ENCODE assay signal across 1 cellular context in the genomic region with DNA sequence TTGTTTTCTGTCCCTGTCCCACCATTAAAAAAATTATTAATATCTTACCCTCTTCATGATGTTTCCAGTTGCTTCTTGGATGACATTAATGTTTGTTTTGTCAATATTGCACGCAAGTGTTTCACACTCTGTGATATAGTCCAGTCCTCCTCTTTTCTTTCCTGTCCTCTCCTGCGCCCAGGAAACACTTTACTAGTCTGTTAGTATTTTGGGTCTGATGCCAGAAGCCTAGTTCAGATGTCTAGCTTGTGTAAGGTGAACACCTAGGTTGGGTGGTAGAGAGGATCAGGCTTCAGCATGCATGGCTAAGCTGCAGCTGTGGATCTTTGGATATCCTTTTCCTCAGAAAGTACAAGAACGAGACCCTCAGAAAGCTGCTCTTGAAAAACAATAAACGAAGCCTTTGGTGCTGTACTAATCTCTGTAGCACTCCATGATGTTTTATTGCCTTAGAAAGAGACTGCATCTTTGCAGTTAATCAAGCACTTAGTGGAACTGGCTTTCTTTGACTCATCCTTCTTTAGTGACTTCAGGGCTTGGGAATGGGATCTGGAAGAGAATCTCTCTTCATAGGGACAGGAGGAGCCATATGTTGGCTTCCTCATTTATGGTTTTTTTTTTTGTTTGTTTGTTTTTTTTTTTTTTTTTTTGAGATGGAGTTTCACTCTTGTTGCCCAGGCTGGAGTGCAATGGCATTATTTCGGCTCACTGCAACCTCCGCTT.
TF ChIP-seq lines count a peak whose summit lies in the region.

No MANE protein-coding gene starts in this region.

TF ChIP-seq in SK-N-SH, 30 proteins besides CTCF, POLR2A, EP300 and RAD21 (continued from another document):
- no peak for TF ChIP-seq GABPA (IDR thresholded peaks at IDR 0.05; ENCODE audit: low read depth)
- TF ChIP-seq, protein P1, sequence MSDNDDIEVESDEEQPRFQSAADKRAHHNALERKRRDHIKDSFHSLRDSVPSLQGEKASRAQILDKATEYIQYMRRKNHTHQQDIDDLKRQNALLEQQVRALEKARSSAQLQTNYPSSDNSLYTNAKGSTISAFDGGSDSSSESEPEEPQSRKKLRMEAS (IDR thresholded peaks at IDR 0.05; ENCODE audit: low read depth), result no peak
